ENCODE assay signal across 8 cellular contexts in genomic region chr15:75348563-75349350, GRCh38. TPM values are rescaled to one million over a fixed set of nuclear protein-coding genes. Genes with fewer than 3 reads are reported as not detected.
DNase-seq lines count a peak whose midpoint lies in the region; ATAC-seq and TF ChIP-seq lines count a peak whose summit lies in the region.

No MANE protein-coding gene starts in this region.

- H3K36me3 ChIP-seq in GM06990 (ENCODE audit: control insufficient read depth, insufficient read depth, low read length) (no peaks in the 10 kb centered on the region; the same call in 1 of the 2 replicates), ovary (no peaks in the 10 kb centered on the region)

- no peaks in the 10 kb centered on the region for H3K9me3 ChIP-seq in ovary

- TF ChIP-seq POLR2A in ovary (IDR thresholded peaks at IDR 0.05): no peak

- intact Hi-C loops in ovary (cut with DNase I): no loop called here

- TF ChIP-seq EP300 in ovary (IDR thresholded peaks at IDR 0.05): no peak

- H3K27ac ChIP-seq in ovary: peak overlapping the region in 1 of 2 donors; percentile 2

- no peak for DNase-seq in GM06990 (ENCODE audit: extremely low read depth, insufficient read length)
- no peak for DNase-seq in fibroblast of pulmonary artery (ENCODE audit: low read depth)
- DNase-seq in ovary: peak in 3 of 5 donors; percentile 48 to 64 (median 60)
- no peak for DNase-seq in SKM-1 treated with dmso at 0.1 percent for 144 hours (lab: John Stamatoyannopoulos, UW; ENCODE audit: unreplicated experiment)
- no peak for DNase-seq in NCI-H1436 (lab: John Stamatoyannopoulos, UW)
- no peak for DNase-seq in hepatic stellate cell (ENCODE audit: low spot score)
- DNase-seq in SIG-M5 (lab: John Stamatoyannopoulos, UW): no peak

- TF ChIP-seq CTCF in GM06990 (IDR thresholded peaks at IDR 0.05; ENCODE audit: insufficient read depth, low read length, poor library complexity, severe bottlenecking) (no peak), fibroblast of pulmonary artery (IDR thresholded peaks at IDR 0.05; ENCODE audit: low read length, missing control alignments) (no peak), ovary (IDR thresholded peaks at IDR 0.05) (no peak)

- peak overlapping the region; percentile 65 for H3K4me3 ChIP-seq in GM06990 (replicated peaks; ENCODE audit: low read depth, low read length)
- peak overlapping the region; percentile 79 for H3K4me3 ChIP-seq in fibroblast of pulmonary artery (replicated peaks; ENCODE audit: low read depth, low read length)
- peak overlapping the region; percentile 64 for H3K4me3 ChIP-seq in ovary

- 23 to 37% (median 34%) methylated on average over 40 to 46 of the region's 46 CpGs for WGBS in ovary, 3 donors

- H3K27me3 ChIP-seq in GM06990 (replicated peaks; ENCODE audit: control insufficient read depth, insufficient read depth, low read length) (no peaks in the 10 kb centered on the region; the same call in 1 of the 2 replicates), ovary (no peaks in the 10 kb centered on the region)

- H3K4me1 ChIP-seq in ovary (ENCODE audit: insufficient read depth): peaks cover 7% of the 10 kb centered on the region

- ATAC-seq in SK-N-SH treated with all-trans-retinoic acid at 6 μM for 48 hours: peak; percentile 24

TF ChIP-seq in SK-N-SH treated with all-trans-retinoic acid at 6 μM for 48 hours, 23 proteins besides CTCF, POLR2A, EP300 and RAD21:
- TF ChIP-seq TSHZ2 (CRISPR knock-in tag; IDR thresholded peaks at IDR 0.05): no peak
- no peak for TF ChIP-seq ARNTL (CRISPR knock-in tag; IDR thresholded peaks at IDR 0.05; ENCODE audit: borderline replicate concordance, low read depth)
- no peak for TF ChIP-seq ZFP3 (CRISPR knock-in tag; IDR thresholded peaks at IDR 0.05)
- no peak for TF ChIP-seq POU6F1 (CRISPR knock-in tag; IDR thresholded peaks at IDR 0.05; ENCODE audit: borderline replicate concordance, low read depth)
- no peak for TF ChIP-seq ZC3H10 (CRISPR knock-in tag; IDR thresholded peaks at IDR 0.05)
- TF ChIP-seq ZFP30 (CRISPR knock-in tag; IDR thresholded peaks at IDR 0.05): no peak
- TF ChIP-seq PATZ1 (CRISPR knock-in tag; IDR thresholded peaks at IDR 0.05; ENCODE audit: borderline replicate concordance): no peak

RNA-seq across cellular contexts. Expression of gene NEIL1, which starts 1.9 kb away (rescaled TPM):
- 10 to 100 TPM; 21.2 to 80.2 (median 36.1) TPM for total RNA-seq in ovary
- 10 to 100 TPM in 1 of 2 donors, 1 to 10 TPM in 1; 8.1 to 31.5 TPM for polyA plus RNA-seq in ovary

RNA-seq across cellular contexts. Expression of gene COMMD4, which starts 12.9 kb away (rescaled TPM):
- 10 to 100 TPM; 26.2 to 48.6 (median 42.0) TPM for total RNA-seq in ovary
- 10 to 100 TPM; 12.1 to 67.9 TPM for polyA plus RNA-seq in ovary

RNA-seq across cellular contexts. Expression of gene MAN2C1, which starts 19.6 kb away (rescaled TPM):
- total RNA-seq in ovary: 100 to 1,000 TPM; 166 to 277 (median 223) TPM
- 100 to 1,000 TPM in 1 of 2 donors, 10 to 100 TPM in 1; 48.9 to 247 TPM for polyA plus RNA-seq in ovary

Comparison
In these comparisons a context has a peak if more than half of its experiments do, and no peak if none do; other contexts are left out.
1. DNase-seq: peak in ovary (3 of 5); none in GM06990 (single experiment), fibroblast of pulmonary artery (single experiment), SKM-1 treated with dmso at 0.1 percent for 144 hours (single experiment), NCI-H1436 (single experiment), hepatic stellate cell (single experiment) and SIG-M5 (single experiment).
2. Peak in every context shown above with its lines, with median percentiles within 50 percentile points of each other: H3K4me3 ChIP-seq.